8 cellular contexts compared by ENCODE assay signal in genomic region chr2:84969511-84970265, GRCh38. TPM values are rescaled to one million over a fixed set of nuclear protein-coding genes. Genes with fewer than 3 reads are reported as not detected.
DNase-seq lines count a peak whose midpoint lies in the region; ATAC-seq and TF ChIP-seq lines count a peak whose summit lies in the region.

No MANE protein-coding gene starts in this region.

- peak overlapping the region; percentile 99 for H3K27ac ChIP-seq in C4-2B

- peaks cover 18% of the 10 kb centered on the region for H3K36me3 ChIP-seq in neuron (ENCODE audit: insufficient read depth, low read length)

- H3K9me3 Mint-ChIP-seq in WTC11, result no peaks in the 10 kb centered on the region

- H3K4me1 ChIP-seq in neuron (ENCODE audit: insufficient read depth, low read length), result peaks cover 21% of the 10 kb centered on the region

- peaks cover 49% of the 10 kb centered on the region for H3K4me1 Mint-ChIP-seq in WTC11

- H3K27me3 Mint-ChIP-seq in WTC11 (ENCODE audit: low read depth), result no peaks in the 10 kb centered on the region

- CTCF ChIA-PET in WTC11 (lab: Charles Lee), result interaction anchor here (0.5 to 4.9 kb wide), 4 partner anchors 12 to 62 kb away, joined by 3 to 32 read pairs (median 5); no protein-coding TSS in a partner anchor

- H2AFZ ChIP-seq in neuron (ENCODE audit: low read depth, low read length), result peak overlapping the region; percentile 65

- no peaks in the 10 kb centered on the region for H3K27me3 ChIP-seq in neuron (ENCODE audit: insufficient read depth, low read length)

- ATAC-seq in HG03378 (IDR thresholded peaks at IDR 0.05; ENCODE audit: unreplicated experiment), result peak; percentile 28
- ATAC-seq in WTC11, result no peak
- ATAC-seq in left lobe of liver, result no peak
- no peak for ATAC-seq in HG02642 (IDR thresholded peaks at IDR 0.05; ENCODE audit: poor library complexity, unreplicated experiment)

- POLR2A ChIA-PET in WTC11 (lab: Charles Lee), result interaction anchor here (3.3 to 6.7 kb wide), 2 partner anchors 10 to 44 kb away, joined by 13 to 90 read pairs; no protein-coding TSS in a partner anchor

- peaks cover 33% of the 10 kb centered on the region for H3K36me3 Mint-ChIP-seq in WTC11

- TF ChIP-seq CTCF in C4-2B (conservative IDR thresholded peaks at IDR 0.05) (no peak), WTC11 (IDR thresholded peaks at IDR 0.05) (no peak), epithelial cell of proximal tubule (conservative IDR thresholded peaks at IDR 0.05; ENCODE audit: low read depth, low read length) (no peak)

- no peaks in the 10 kb centered on the region for H3K9me3 ChIP-seq in neuron (ENCODE audit: low read length)

- peak overlapping the region; percentile 78 for H3K4me3 ChIP-seq in epithelial cell of proximal tubule (ENCODE audit: low read depth, low read length)
- H3K4me3 ChIP-seq in neuron (ENCODE audit: low read length), result peak overlapping the region; percentile 89

- H3K4me3 Mint-ChIP-seq in WTC11, result peak overlapping the region; percentile 99

- peak overlapping the region; percentile 100 for H3K27ac Mint-ChIP-seq in WTC11

- no peak for DNase-seq in WTC11 (ENCODE audit: low spot score)
- no peak for DNase-seq in epithelial cell of proximal tubule (ENCODE audit: low read depth)
- no peak for DNase-seq in NCI-H2029 (lab: John Stamatoyannopoulos, UW)
- no peak for DNase-seq in left lobe of liver (ENCODE audit: low spot score)

TF ChIP-seq in WTC11, 78 proteins besides CTCF, POLR2A, EP300 and RAD21:
- TF ChIP-seq FOXP1 (CRISPR knock-in tag; IDR thresholded peaks at IDR 0.05; ENCODE audit: borderline replicate concordance) (no peak), GTF2I (CRISPR knock-in tag; conservative IDR thresholded peaks at IDR 0.05) (0 out of 2 replicates have a peak, but pooled peaks have one; percentile 49), ZNF532 (CRISPR knock-in tag; IDR thresholded peaks at IDR 0.05; ENCODE audit: borderline replicate concordance) (no peak), HMGA2 (CRISPR knock-in tag; IDR thresholded peaks at IDR 0.05) (no peak)

RNA-seq across cellular contexts. Expression of gene KCMF1, which starts 1.3 kb away (rescaled TPM):
- total RNA-seq in WTC11 (2021), result 114 to 118 TPM (median 117 TPM) in 3 replicates
- total RNA-seq in epithelial cell of proximal tubule, result 43.0 and 65.8 TPM in 2 replicates
- total RNA-seq in left lobe of liver, result 39.1 TPM
